Comparison of ENCODE assay signal across 22 cellular contexts in genomic region chr3:56620371-56620770, GRCh38.
A peak's percentile ranks its signal among the peaks of the same experiment; 100 is the strongest.
DNase-seq lines count a peak whose midpoint lies in the region; ATAC-seq and TF ChIP-seq lines count a peak whose summit lies in the region.
"Had no signal": no experiment of that assay in that cellular context is flagged by ENCODE, and none has a peak within 500 bp of the region (broad histone marks: within the 10 kb centered on the region; RNA-seq: fewer than 3 reads in every experiment).

No MANE protein-coding gene starts in this region.

- H3K4me1 ChIP-seq in CD4-positive, alpha-beta memory T cell (ENCODE audit: insufficient read depth, low read length) = no peaks in the 10 kb centered on the region
- no peaks in the 10 kb centered on the region for H3K4me1 ChIP-seq in neural progenitor cell
- H3K4me1 ChIP-seq: BLaER1, parathyroid adenoma had no signal

- peaks cover 62 to 80% of the 10 kb centered on the region in 2 donors for H3K36me3 Mint-ChIP-seq in CD4-positive, alpha-beta memory T cell
- H3K36me3 Mint-ChIP-seq in activated CD8-positive, alpha-beta T cell treated with anti-CD3 and anti-CD28 coated beads for 36 hours (ENCODE audit: low read depth) = peaks cover 63% of the 10 kb centered on the region
- peaks cover 24 to 57% (median 24%) of the 10 kb centered on the region in 3 donors for H3K36me3 Mint-ChIP-seq in immature natural killer cell
- peaks cover 42% of the 10 kb centered on the region for H3K36me3 Mint-ChIP-seq in neural progenitor cell

- no peaks in the 10 kb centered on the region for H3K27me3 ChIP-seq in CD4-positive, alpha-beta memory T cell (ENCODE audit: insufficient read depth, low read length)
- H3K27me3 ChIP-seq in neural progenitor cell = no peaks in the 10 kb centered on the region
- H3K27me3 ChIP-seq: BLaER1, foreskin keratinocyte, thyroid gland had no signal

- intact Hi-C loops in CD4-positive, alpha-beta memory T cell (cut with micrococcal nuclease) = no loop called here
- intact Hi-C loops in activated CD8-positive, alpha-beta T cell treated with anti-CD3 and anti-CD28 coated beads for 36 hours (cut with micrococcal nuclease) = no loop called here

- peaks cover 0 to 2% (median 0%) of the 10 kb centered on the region in 8 donors for H3K9me3 Mint-ChIP-seq in CD4-positive, alpha-beta memory T cell
- H3K9me3 Mint-ChIP-seq in activated CD8-positive, alpha-beta T cell treated with anti-CD3 and anti-CD28 coated beads for 36 hours = no peaks in the 10 kb centered on the region
- H3K9me3 Mint-ChIP-seq in immature natural killer cell (no peaks in the 10 kb centered on the region), neural progenitor cell (no peaks in the 10 kb centered on the region)

- no peaks in the 10 kb centered on the region for H3K79me2 ChIP-seq in neural progenitor cell (ENCODE audit: low read depth)
- H3K79me2 ChIP-seq: parathyroid adenoma had no signal

- peaks cover 0 to 14% (median 7%) of the 10 kb centered on the region in 4 donors for H3K4me1 Mint-ChIP-seq in CD4-positive, alpha-beta memory T cell
- peaks cover 18% of the 10 kb centered on the region for H3K4me1 Mint-ChIP-seq in activated CD8-positive, alpha-beta T cell treated with anti-CD3 and anti-CD28 coated beads for 36 hours (ENCODE audit: low read depth)
- H3K4me1 Mint-ChIP-seq in immature natural killer cell = peaks cover 10 to 25% of the 10 kb centered on the region in 2 donors
- no peaks in the 10 kb centered on the region for H3K4me1 Mint-ChIP-seq in neural progenitor cell

- H3K27ac Mint-ChIP-seq in CD4-positive, alpha-beta memory T cell = peak overlapping the region in 6 of 7 donors; percentile 8 to 85 (median 48)
- H3K27ac Mint-ChIP-seq in activated CD8-positive, alpha-beta T cell treated with anti-CD3 and anti-CD28 coated beads for 36 hours = peak overlapping the region; percentile 70
- H3K27ac Mint-ChIP-seq in immature natural killer cell (peak overlapping the region in 5 of 6 donors; percentile 27 to 79 (median 50)), neural progenitor cell (no peak overlapping the region)

- H3K36me3 ChIP-seq in CD4-positive, alpha-beta memory T cell (ENCODE audit: insufficient read depth, low read length) = peaks cover 44% of the 10 kb centered on the region
- peaks cover 29% of the 10 kb centered on the region for H3K36me3 ChIP-seq in neural progenitor cell

- H3K27ac ChIP-seq in CD4-positive, alpha-beta memory T cell (ENCODE audit: low read depth, low read length) = no peak overlapping the region
- no peak overlapping the region for H3K27ac ChIP-seq in neural progenitor cell
- H3K27ac ChIP-seq: BLaER1, foreskin keratinocyte, parathyroid adenoma, skin epidermis had no signal

- no peak for TF ChIP-seq CTCF in activated CD8-positive, alpha-beta T cell treated with anti-CD3 and anti-CD28 coated beads for 36 hours (IDR thresholded peaks at IDR 0.05)
- TF ChIP-seq CTCF in neural progenitor cell (IDR thresholded peaks at IDR 0.05) = no peak

- DNase-seq in AG08396 (ENCODE audit: low spot score) = peak; percentile 3
- DNase-seq in CD4-positive, alpha-beta memory T cell = no peak
- DNase-seq in activated CD8-positive, alpha-beta T cell treated with anti-CD3 and anti-CD28 coated beads for 36 hours = no peak
- DNase-seq in immature natural killer cell = no peak
- no peak for DNase-seq in iPS-NIHi11 (ENCODE audit: low spot score)
- no peak for DNase-seq in NCI-H2029 (lab: John Stamatoyannopoulos, UW)
- no peak for DNase-seq in neural progenitor cell (ENCODE audit: low spot score)
- no peak for DNase-seq in HK-2 (ENCODE audit: unreplicated experiment)
- DNase-seq: amygdala; DMS53; foreskin keratinocyte; NCI-H1092; NCI-H2107; NCI-H524; Right ventricle myocardium superior; stimulated activated CD4-positive, alpha-beta T cell treated with anti-CD3 and anti-CD28 coated beads, Interleukin-4, amount 100 ng/mL, for 24 hours; thyroid gland had no signal

- CTCF ChIA-PET in CD4-positive, alpha-beta memory T cell (lab: Charles Lee; ENCODE audit: partially characterized antibody) = no interaction called here
- CTCF ChIA-PET in activated CD8-positive, alpha-beta T cell treated with anti-CD3 and anti-CD28 coated beads for 36 hours (lab: Charles Lee) = no interaction called here

- H3K9ac ChIP-seq in neural progenitor cell = no peak overlapping the region
- H3K9ac ChIP-seq: BLaER1, parathyroid adenoma had no signal

- no peak for ATAC-seq in activated CD8-positive, alpha-beta T cell treated with anti-CD3 and anti-CD28 coated beads for 36 hours
- ATAC-seq: foreskin keratinocyte, K562, left lobe of liver had no signal

- H4K20me1 ChIP-seq in neural progenitor cell (ENCODE audit: low read depth) = no peaks in the 10 kb centered on the region

- POLR2A ChIA-PET in CD4-positive, alpha-beta memory T cell (lab: Charles Lee; ENCODE audit: partially characterized antibody) = no interaction called here
- POLR2A ChIA-PET in activated CD8-positive, alpha-beta T cell treated with anti-CD3 and anti-CD28 coated beads for 36 hours (lab: Charles Lee) = no interaction called here

- no peak overlapping the region for H2AFZ ChIP-seq in neural progenitor cell (replicated peaks)
- H2AFZ ChIP-seq: parathyroid adenoma had no signal

- peaks cover 13% of the 10 kb centered on the region for H3F3A ChIP-seq in neural progenitor cell (ENCODE audit: low read depth)

- H3K4me2 ChIP-seq in neural progenitor cell = no peak overlapping the region
- H3K4me2 ChIP-seq: BLaER1 had no signal

- H3K27me3 Mint-ChIP-seq in CD4-positive, alpha-beta memory T cell = no peaks in the 10 kb centered on the region
- no peaks in the 10 kb centered on the region for H3K27me3 Mint-ChIP-seq in activated CD8-positive, alpha-beta T cell treated with anti-CD3 and anti-CD28 coated beads for 36 hours
- H3K27me3 Mint-ChIP-seq in immature natural killer cell (ENCODE audit: low read depth in 3 of 3) (peaks cover 0 to 5% (median 0%) of the 10 kb centered on the region in 3 donors), neural progenitor cell (ENCODE audit: insufficient read depth, low read depth) (no peaks in the 10 kb centered on the region)

- H3K4me3 Mint-ChIP-seq in CD4-positive, alpha-beta memory T cell = no peak overlapping the region
- H3K4me3 Mint-ChIP-seq in activated CD8-positive, alpha-beta T cell treated with anti-CD3 and anti-CD28 coated beads for 36 hours = no peak overlapping the region
- H3K4me3 Mint-ChIP-seq in immature natural killer cell = no peak overlapping the region
- H3K4me3 Mint-ChIP-seq in neural progenitor cell = no peak overlapping the region

- no peaks in the 10 kb centered on the region for H3K9me3 ChIP-seq in CD4-positive, alpha-beta memory T cell (ENCODE audit: control insufficient read depth in 1 of 2, low read length in 2 of 2)
- H3K9me3 ChIP-seq in neural progenitor cell (ENCODE audit: low read depth) = no peaks in the 10 kb centered on the region
- H3K9me3 ChIP-seq: BLaER1, thyroid gland had no signal

- H3K4me3 ChIP-seq in CD4-positive, alpha-beta memory T cell (ENCODE audit: low read length in 2 of 2) = no peak overlapping the region
- no peak overlapping the region for H3K4me3 ChIP-seq in neural progenitor cell
- H3K4me3 ChIP-seq: BLaER1, K562, skin epidermis, thyroid gland had no signal
